In genomic region chr15:22949074-22949547, GRCh38 we compare ENCODE assay signal across 8 cellular contexts. TPM values are rescaled to one million over a fixed set of nuclear protein-coding genes. Genes with fewer than 3 reads are reported as not detected.
DNase-seq lines count a peak whose midpoint lies in the region; ATAC-seq and TF ChIP-seq lines count a peak whose summit lies in the region.

No MANE protein-coding gene starts in this region.

- intact Hi-C loops in natural killer cell (cut with micrococcal nuclease): no loop called here

- H3K36me3 Mint-ChIP-seq in natural killer cell: no peaks in the 10 kb centered on the region

- no peaks in the 10 kb centered on the region for H3K27me3 Mint-ChIP-seq in natural killer cell (ENCODE audit: low read depth in 2 of 2)

- H3K4me3 Mint-ChIP-seq in natural killer cell: peak overlapping the region; percentile 77

- H3K4me1 ChIP-seq in HAP-1: peaks cover 16% of the 10 kb centered on the region
- peaks cover 15 to 26% of the 10 kb centered on the region in 2 donors for H3K4me1 ChIP-seq in esophagus (ENCODE audit: control insufficient read depth in 2 of 2, insufficient read depth in 2 of 2, low read length in 1 of 2)

- TF ChIP-seq CTCF in GM12864 (IDR thresholded peaks at IDR 0.05; ENCODE audit: low read depth, low read length, missing control alignments) (no peak), natural killer cell (IDR thresholded peaks at IDR 0.05) (no peak), GM13976 (IDR thresholded peaks at IDR 0.05; ENCODE audit: borderline replicate concordance, control extremely low read depth, extremely low read depth, insufficient read depth, missing control alignments) (no peak)

- ATAC-seq in natural killer cell: peak in 2 of 3 donors; percentile 62 to 88

- peak overlapping the region; percentile 7 to 74 for H3K27ac Mint-ChIP-seq in natural killer cell

- H3K4me3 ChIP-seq in GM12864 (ENCODE audit: low read depth, low read length) (peak overlapping the region; percentile 27), HAP-1 (no peak overlapping the region), esophagus (ENCODE audit: low read depth in 1 of 2, low read length in 2 of 2) (peak overlapping the region; percentile 18 to 20)

- H3K9me3 ChIP-seq in HAP-1 (no peaks in the 10 kb centered on the region), esophagus (ENCODE audit: control insufficient read depth in 2 of 2, insufficient read depth in 1 of 2, low read depth in 1 of 2, low read length in 1 of 2) (no peaks in the 10 kb centered on the region)

- no peaks in the 10 kb centered on the region for H3K9me3 Mint-ChIP-seq in natural killer cell

- H3K4me1 Mint-ChIP-seq in natural killer cell: peaks cover 12 to 18% of the 10 kb centered on the region in 2 donors

- H3K27me3 ChIP-seq in HAP-1 (ENCODE audit: low read depth) (no peaks in the 10 kb centered on the region), esophagus (ENCODE audit: control insufficient read depth in 1 of 2, insufficient read depth in 2 of 2, low read length in 2 of 2) (no peaks in the 10 kb centered on the region)

- peak overlapping the region; percentile 57 to 81 for H3K27ac ChIP-seq in esophagus (ENCODE audit: low read depth in 2 of 2, low read length in 1 of 2)

- DNase-seq in GM12864 (ENCODE audit: low read depth): no peak
- peak; percentile 77 to 88 for DNase-seq in HAP-1 (ENCODE audit: low spot score in 2 of 2)
- DNase-seq in OCI-M1 (lab: John Stamatoyannopoulos, UW): peak; percentile 58
- no peak for DNase-seq in natural killer cell
- no peak for DNase-seq in activated gamma-delta T cell (lab: John Stamatoyannopoulos, UW)
- DNase-seq in SIG-M5 treated with dmso at 0.1 percent for 504 hours (lab: John Stamatoyannopoulos, UW; ENCODE audit: unreplicated experiment): no peak
- DNase-seq in GM13976 (ENCODE audit: low spot score): no peak

- H3K36me3 ChIP-seq in HAP-1 (replicated peaks) (peaks cover 5% of the 10 kb centered on the region), esophagus (ENCODE audit: control insufficient read depth in 2 of 2, insufficient read depth in 2 of 2, low read length in 1 of 2) (peaks cover 0 to 7% of the 10 kb centered on the region in 2 donors)

- in situ Hi-C loops in HAP-1 (cut with MboI; ENCODE audit: low sequenced_read_pairs): no loop called here
- in situ Hi-C loops in GM13976 (cut with MboI; ENCODE audit: low sequenced_read_pairs, unreplicated experiment): no loop called here

- WGBS in esophagus, 2 donors: 25 to 45% methylated on average over 20 to 21 of the region's 21 CpGs

RNA-seq across cellular contexts. Expression of gene CYFIP1, which starts 31.1 kb away (rescaled TPM):
- polyA plus RNA-seq in esophagus: 10 to 100 TPM; 32.1 to 44.3 TPM
- 1 to 10 TPM; 6.4 to 9.2 (median 8.8) TPM for total RNA-seq in natural killer cell

Comparison
In these comparisons a context has a peak if more than half of its experiments do, and no peak if none do; other contexts are left out.
1. DNase-seq: peak in HAP-1 (2 of 2) and OCI-M1 (single experiment); none in GM12864 (single experiment), natural killer cell (single experiment), activated gamma-delta T cell (single experiment), SIG-M5 treated with dmso at 0.1 percent for 504 hours (single experiment) and GM13976 (single experiment).